In the genomic region with DNA sequence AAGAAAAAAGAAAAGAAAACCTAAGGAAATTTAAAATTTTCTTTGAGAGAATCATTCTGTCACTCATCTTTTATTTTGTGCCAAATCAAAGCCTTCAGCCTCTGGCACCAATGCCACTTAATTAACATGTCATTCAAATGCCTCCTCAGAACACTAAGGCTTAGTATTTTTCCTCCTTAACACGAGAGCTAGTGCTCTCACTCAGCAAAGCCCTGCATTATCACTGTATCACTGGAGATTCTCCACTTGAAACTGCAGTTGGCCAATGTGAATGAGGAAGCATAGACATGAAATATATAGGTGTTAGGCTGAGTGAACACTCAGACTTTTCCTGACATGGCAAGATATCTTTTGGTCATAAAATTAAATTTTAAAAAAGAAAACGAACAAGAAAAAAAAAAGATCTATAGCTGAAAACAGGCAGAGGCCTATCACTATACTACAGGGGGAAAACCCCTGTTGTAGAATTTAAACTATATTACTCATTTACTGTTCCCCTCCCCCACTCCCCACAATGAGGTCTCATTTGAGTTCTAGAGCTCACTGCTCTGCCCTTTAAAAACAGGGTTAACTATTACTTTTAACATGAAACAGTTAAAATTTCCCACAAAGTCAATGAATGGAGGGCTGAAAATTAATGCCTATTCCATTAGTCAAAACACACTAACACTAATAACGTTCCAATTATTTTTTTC, we compare ENCODE assay signal across 9 cellular contexts. TPM values are rescaled to one million over a fixed set of nuclear protein-coding genes. Genes with fewer than 3 reads are reported as not detected.
A peak's percentile ranks its signal among the peaks of the same experiment; 100 is the strongest.
DNase-seq lines count a peak whose midpoint lies in the region; ATAC-seq lines count a peak whose summit lies in the region.
"Had no signal": no experiment of that assay in that cellular context is flagged by ENCODE, and none has a peak within 500 bp of the region (broad histone marks: within the 10 kb centered on the region; RNA-seq: fewer than 3 reads in every experiment).

No MANE protein-coding gene starts in this region.

- ATAC-seq in CD4-positive, CD25-positive, alpha-beta regulatory T cell (ENCODE audit: low read depth in 2 of 2) = peak in 1 of 2 donors; percentile 14
- ATAC-seq in GM19023 (IDR thresholded peaks at IDR 0.05; ENCODE audit: unreplicated experiment) = peak; percentile 54
- peak; percentile 52 for ATAC-seq in HG03135 (IDR thresholded peaks at IDR 0.05; ENCODE audit: unreplicated experiment)
- ATAC-seq in activated T-cell treated with anti-CD3 and anti-CD28 coated beads, Interleukin-2, amount 50 U/mL, for 72 hours (replicated peaks in 1 of 2) = peak; percentile 83
- no peak for ATAC-seq in right cardiac atrium
- ATAC-seq in sciatic nerve = no peak

- H3K27me3 Mint-ChIP-seq in CD4-positive, CD25-positive, alpha-beta regulatory T cell = peaks cover 1% of the 10 kb centered on the region
- H3K27me3 Mint-ChIP-seq in activated T-cell treated with anti-CD3 and anti-CD28 coated beads, Interleukin-2, amount 50 U/mL, for 72 hours (ENCODE audit: low read depth) = no peaks in the 10 kb centered on the region

- H3K27me3 ChIP-seq in CD4-positive, CD25-positive, alpha-beta regulatory T cell (ENCODE audit: control insufficient read depth, insufficient read depth, low read length) = no peaks in the 10 kb centered on the region
- no peaks in the 10 kb centered on the region for H3K27me3 ChIP-seq in right cardiac atrium (ENCODE audit: control insufficient read depth, insufficient read depth)

- no peaks in the 10 kb centered on the region for H3K9me3 ChIP-seq in CD4-positive, CD25-positive, alpha-beta regulatory T cell (ENCODE audit: control insufficient read depth in 2 of 2, low read length in 2 of 2)
- no peaks in the 10 kb centered on the region for H3K9me3 ChIP-seq in right cardiac atrium (ENCODE audit: control insufficient read depth, low read length)

- peaks cover 22% of the 10 kb centered on the region for H3K4me1 ChIP-seq in CD4-positive, CD25-positive, alpha-beta regulatory T cell (ENCODE audit: control insufficient read depth, insufficient read depth, low read length, poor library complexity, severe bottlenecking)
- peaks cover 1% of the 10 kb centered on the region for H3K4me1 ChIP-seq in right cardiac atrium (ENCODE audit: control insufficient read depth, insufficient read depth, low read length)

- peak overlapping the region in 1 of 3 donors; percentile 52 for H3K27ac Mint-ChIP-seq in CD4-positive, CD25-positive, alpha-beta regulatory T cell
- H3K27ac Mint-ChIP-seq in activated T-cell treated with anti-CD3 and anti-CD28 coated beads, Interleukin-2, amount 50 U/mL, for 72 hours = peak overlapping the region; percentile 75

- H3K9me3 Mint-ChIP-seq in CD4-positive, CD25-positive, alpha-beta regulatory T cell = no peaks in the 10 kb centered on the region
- no peaks in the 10 kb centered on the region for H3K9me3 Mint-ChIP-seq in activated T-cell treated with anti-CD3 and anti-CD28 coated beads, Interleukin-2, amount 50 U/mL, for 72 hours

- intact Hi-C loops in right cardiac atrium (cut with DNase I) (no loop called here), sciatic nerve (cut with DNase I) (no loop called here)

- H3K4me3 Mint-ChIP-seq in CD4-positive, CD25-positive, alpha-beta regulatory T cell = no peak overlapping the region
- peak overlapping the region; percentile 51 to 53 for H3K4me3 Mint-ChIP-seq in activated T-cell treated with anti-CD3 and anti-CD28 coated beads, Interleukin-2, amount 50 U/mL, for 72 hours

- peak overlapping the region; percentile 10 for H3K4me3 ChIP-seq in CD4-positive, CD25-positive, alpha-beta regulatory T cell (ENCODE audit: low read depth, low read length)
- H3K4me3 ChIP-seq in right cardiac atrium (ENCODE audit: low read length) = no peak overlapping the region

- DNase-seq in CD4-positive, CD25-positive, alpha-beta regulatory T cell = peak in 1 of 3 donors; percentile 46
- peak; percentile 65 to 69 for DNase-seq in activated T-cell treated with anti-CD3 and anti-CD28 coated beads, Interleukin-2, amount 50 U/mL, for 72 hours
- DNase-seq in right cardiac atrium (no peak), putamen (ENCODE audit: low spot score) (no peak), sciatic nerve (ENCODE audit: low spot score) (no peak), kidney glomerular epithelial cell (lab: John Stamatoyannopoulos, UW) (no peak)
- DNase-seq: mesenchymal stem cell had no signal

- peaks cover 14% of the 10 kb centered on the region for H3K36me3 Mint-ChIP-seq in CD4-positive, CD25-positive, alpha-beta regulatory T cell
- H3K36me3 Mint-ChIP-seq in activated T-cell treated with anti-CD3 and anti-CD28 coated beads, Interleukin-2, amount 50 U/mL, for 72 hours (ENCODE audit: insufficient read depth in 2 of 2) = peaks cover 3 to 17% of the 10 kb centered on the region in 2 donors

- 67% methylated on average over 3 of the region's 3 CpGs for WGBS in right cardiac atrium

- peaks cover 29% of the 10 kb centered on the region for H3K36me3 ChIP-seq in CD4-positive, CD25-positive, alpha-beta regulatory T cell (ENCODE audit: control insufficient read depth, insufficient read depth, low read length)

- H3K27ac ChIP-seq in CD4-positive, CD25-positive, alpha-beta regulatory T cell (ENCODE audit: insufficient read depth, low read length, poor library complexity, severe bottlenecking) = no peak overlapping the region
- H3K27ac ChIP-seq in right cardiac atrium (ENCODE audit: low read length) = no peak overlapping the region

- H3K4me1 Mint-ChIP-seq in CD4-positive, CD25-positive, alpha-beta regulatory T cell = peaks cover 35 to 54% (median 47%) of the 10 kb centered on the region in 4 donors
- H3K4me1 Mint-ChIP-seq in activated T-cell treated with anti-CD3 and anti-CD28 coated beads, Interleukin-2, amount 50 U/mL, for 72 hours (ENCODE audit: low read depth) = peaks cover 54% of the 10 kb centered on the region

RNA-seq across cellular contexts. Expression of a gene that starts 5.1 kb away (rescaled TPM):
- total RNA-seq in CD4-positive, CD25-positive, alpha-beta regulatory T cell = 42.2 TPM
- polyA plus RNA-seq in CD4-positive, CD25-positive, alpha-beta regulatory T cell = 10 to 100 TPM; 19.2 to 25.4 (median 23.7) TPM
- 10 to 100 TPM; 35.2 to 36.3 TPM for total RNA-seq in activated T-cell treated with anti-CD3 and anti-CD28 coated beads, Interleukin-2, amount 50 U/mL, for 72 hours
- total RNA-seq in right cardiac atrium (10 to 100 TPM; 11.3 to 14.0 (median 12.8) TPM), sciatic nerve (33.7 TPM)
- 12.4 TPM for polyA plus RNA-seq in right cardiac atrium

Comparison
In these comparisons a context has a peak if more than half of its experiments do, and no peak if none do; other contexts are left out.
1. ATAC-seq: peak in GM19023 (single experiment), HG03135 (single experiment) and activated T-cell treated with anti-CD3 and anti-CD28 coated beads, Interleukin-2, amount 50 U/mL, for 72 hours (2 of 2); none in right cardiac atrium (0 of 2) and sciatic nerve (single experiment).
2. DNase-seq: peak in activated T-cell treated with anti-CD3 and anti-CD28 coated beads, Interleukin-2, amount 50 U/mL, for 72 hours (2 of 2); none in right cardiac atrium (0 of 3), putamen (single experiment), sciatic nerve (single experiment) and kidney glomerular epithelial cell (single experiment).
3. H3K4me3 Mint-ChIP-seq: peak in activated T-cell treated with anti-CD3 and anti-CD28 coated beads, Interleukin-2, amount 50 U/mL, for 72 hours (2 of 2); none in CD4-positive, CD25-positive, alpha-beta regulatory T cell (0 of 4).